ENCODE assay signal across 8 cellular contexts in genomic region chr1:28642847-28643635, GRCh38. TPM values are rescaled to one million over a fixed set of nuclear protein-coding genes. Genes with fewer than 3 reads are reported as not detected.
DNase-seq lines count a peak whose midpoint lies in the region; TF ChIP-seq lines count a peak whose summit lies in the region.

A gene with protein sequence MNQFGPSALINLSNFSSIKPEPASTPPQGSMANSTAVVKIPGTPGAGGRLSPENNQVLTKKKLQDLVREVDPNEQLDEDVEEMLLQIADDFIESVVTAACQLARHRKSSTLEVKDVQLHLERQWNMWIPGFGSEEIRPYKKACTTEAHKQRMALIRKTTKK (minus strand): TSS chr1:28643067. CDS start chr1:28622081, 20,986 bp downstream.

- H3K27me3 ChIP-seq in H7 (ENCODE audit: control insufficient read depth, insufficient read depth, low read length) (no peaks in the 10 kb centered on the region), neural progenitor cell (no peaks in the 10 kb centered on the region)

- H3K9ac ChIP-seq in neural progenitor cell, result peak within 1 kb of the TSS; percentile 83

- H3K4me1 Mint-ChIP-seq in neural progenitor cell, result peaks cover 30% of the 10 kb centered on the region

- H3K9me3 ChIP-seq in neural progenitor cell (ENCODE audit: low read depth), result no peaks in the 10 kb centered on the region

- no peaks in the 10 kb centered on the region for H3K27me3 Mint-ChIP-seq in neural progenitor cell (ENCODE audit: insufficient read depth, low read depth)

- H3K4me2 ChIP-seq in neural progenitor cell, result peak within 1 kb of the TSS; percentile 86

- H3K27ac Mint-ChIP-seq in neural progenitor cell, result peak within 1 kb of the TSS; percentile 95

- H3K27ac ChIP-seq in neural progenitor cell, result peak within 1 kb of the TSS; percentile 76

- H3K36me3 Mint-ChIP-seq in neural progenitor cell, result no peaks in the 10 kb centered on the region

- H4K20me1 ChIP-seq in neural progenitor cell (ENCODE audit: low read depth), result no peaks in the 10 kb centered on the region

- peak within 1 kb of the TSS; percentile 77 for H3K4me3 ChIP-seq in H7 (ENCODE audit: insufficient read depth, low read depth, low read length)
- H3K4me3 ChIP-seq in fibroblast of villous mesenchyme (ENCODE audit: low read depth, low read length), result peak within 1 kb of the TSS; percentile 98
- peak within 1 kb of the TSS; percentile 77 for H3K4me3 ChIP-seq in neural progenitor cell

- in situ Hi-C loops in G401 (cut with HindIII; ENCODE audit: low sequenced_read_pairs), result no loop called here

- DNase-seq in G401 (ENCODE audit: low spot score), result peak; percentile 92
- DNase-seq in H7, result peak; percentile 96
- peak; percentile 95 for DNase-seq in M059J (ENCODE audit: low read depth)
- peak; percentile 88 to 91 for DNase-seq in SHP77 (lab: John Stamatoyannopoulos, UW)
- DNase-seq in activated effector memory CD4-positive, alpha-beta T cell treated with anti-CD3 and anti-CD28 coated beads, Interleukin-2, amount 50 U/mL, for 16 hours, result peak; percentile 97
- peak; percentile 96 for DNase-seq in fibroblast of villous mesenchyme (ENCODE audit: low read depth)
- DNase-seq in neural progenitor cell (ENCODE audit: low spot score), result peak; percentile 98
- peak; percentile 87 for DNase-seq in stromal cell of bone marrow (ENCODE audit: low read depth)

- TF ChIP-seq CTCF in fibroblast of villous mesenchyme (IDR thresholded peaks at IDR 0.05; ENCODE audit: insufficient read depth, low read depth, low read length), result no peak
- TF ChIP-seq CTCF in neural progenitor cell (IDR thresholded peaks at IDR 0.05), result peak; percentile 47

- H3K79me2 ChIP-seq in neural progenitor cell (ENCODE audit: low read depth), result peaks cover 30% of the 10 kb centered on the region

- no peaks in the 10 kb centered on the region for H3K9me3 Mint-ChIP-seq in neural progenitor cell

- peaks cover 21% of the 10 kb centered on the region for H3K4me1 ChIP-seq in neural progenitor cell

- H3F3A ChIP-seq in neural progenitor cell (ENCODE audit: low read depth), result peaks cover 38% of the 10 kb centered on the region

- H2AFZ ChIP-seq in neural progenitor cell (replicated peaks), result peak within 1 kb of the TSS; percentile 78

- H3K4me3 Mint-ChIP-seq in neural progenitor cell, result peak within 1 kb of the TSS; percentile 99

- H3K36me3 ChIP-seq in H7 (replicated peaks; ENCODE audit: control insufficient read depth, insufficient read depth, low read length) (no peaks in the 10 kb centered on the region), neural progenitor cell (no peaks in the 10 kb centered on the region)

RNA-seq across cellular contexts. Expression of the gene that starts here (rescaled TPM):
- total RNA-seq in G401 (2014; rRNA removed; shearing (Covaris generic)), result 33.8 and 44.9 TPM in 2 replicates
- 72.3 and 78.8 TPM in 2 replicates for total RNA-seq in H7 (2014; rRNA removed; shearing (Covaris generic))
- total RNA-seq in M059J (2014; rRNA removed; shearing (Covaris generic)), result 41.4 and 49.3 TPM in 2 replicates
- total RNA-seq in fibroblast of villous mesenchyme, result 27.1 and 38.9 TPM in 2 replicates
- total RNA-seq in neural progenitor cell (ENCODE audit: low replicate concordance), result 26.3 and 45.2 TPM in 2 replicates

Comparison
In these comparisons a context has a peak if more than half of its experiments do, and no peak if none do; other contexts are left out.
1. Peak in every context shown above with its lines: DNase-seq, H3K4me3 ChIP-seq and H3K27ac ChIP-seq.